8 cellular contexts compared by ENCODE assay signal in genomic region chr6:91081452-91082067, GRCh38.
DNase-seq lines count a peak whose midpoint lies in the region; ATAC-seq lines count a peak whose summit lies in the region.

No MANE protein-coding gene starts in this region.

- no peak overlapping the region for H3K4me3 Mint-ChIP-seq in activated CD8-positive, alpha-beta memory T cell treated with anti-CD3 and anti-CD28 coated beads, Interleukin-2, amount 10 ng/mL, durations not matched to agents 7 days and 5 days

- H2BK15ac ChIP-seq in mesenchymal stem cell (ENCODE audit: low read depth, poor library complexity, severe bottlenecking), result no peak overlapping the region

- 0% methylated on average over 2 of the region's 6 CpGs for WGBS in mesenchymal stem cell

- H3K9me3 Mint-ChIP-seq in activated CD8-positive, alpha-beta memory T cell treated with anti-CD3 and anti-CD28 coated beads, Interleukin-2, amount 10 ng/mL, durations not matched to agents 7 days and 5 days (ENCODE audit: low read depth), result no peaks in the 10 kb centered on the region

- H3K4me1 ChIP-seq in NT2/D1 (ENCODE audit: insufficient read depth, insufficient read length), result no peaks in the 10 kb centered on the region
- H3K4me1 ChIP-seq in mesenchymal stem cell (ENCODE audit: control insufficient read depth, insufficient read depth, low read depth, low read length), result peaks cover 5% of the 10 kb centered on the region

- H3K18ac ChIP-seq in mesenchymal stem cell (ENCODE audit: low read depth in 1 of 2, low read length in 2 of 2), result no peak overlapping the region

- no peak overlapping the region for H3K27ac Mint-ChIP-seq in activated CD8-positive, alpha-beta memory T cell treated with anti-CD3 and anti-CD28 coated beads, Interleukin-2, amount 10 ng/mL, durations not matched to agents 7 days and 5 days

- H4K91ac ChIP-seq in mesenchymal stem cell (ENCODE audit: low read length), result no peak overlapping the region

- H3K9ac ChIP-seq in NT2/D1 (ENCODE audit: insufficient read length, low read depth) (no peak overlapping the region), mesenchymal stem cell (ENCODE audit: low read length) (no peak overlapping the region)

- ATAC-seq in GM19351 (IDR thresholded peaks at IDR 0.05; ENCODE audit: unreplicated experiment), result peak; percentile 66
- no peak for ATAC-seq in HG03457 (IDR thresholded peaks at IDR 0.05; ENCODE audit: unreplicated experiment)
- no peak for ATAC-seq in activated CD8-positive, alpha-beta memory T cell treated with anti-CD3 and anti-CD28 coated beads, Interleukin-2, amount 10 ng/mL, durations not matched to agents 7 days and 5 days

- H2BK120ac ChIP-seq in mesenchymal stem cell (ENCODE audit: low read depth, low read length), result no peak overlapping the region

- H3K36me3 Mint-ChIP-seq in activated CD8-positive, alpha-beta memory T cell treated with anti-CD3 and anti-CD28 coated beads, Interleukin-2, amount 10 ng/mL, durations not matched to agents 7 days and 5 days, result no peaks in the 10 kb centered on the region

- H3K27me3 Mint-ChIP-seq in activated CD8-positive, alpha-beta memory T cell treated with anti-CD3 and anti-CD28 coated beads, Interleukin-2, amount 10 ng/mL, durations not matched to agents 7 days and 5 days, result no peaks in the 10 kb centered on the region

- H3K36me3 ChIP-seq in NT2/D1 (ENCODE audit: insufficient read depth, insufficient read length, low read length), result no peaks in the 10 kb centered on the region
- no peaks in the 10 kb centered on the region for H3K36me3 ChIP-seq in mesenchymal stem cell (ENCODE audit: control insufficient read depth in 1 of 2, insufficient read depth in 2 of 2, low read depth in 1 of 2, low read length in 2 of 2)

- no peak overlapping the region for H3K27ac ChIP-seq in mesenchymal stem cell (ENCODE audit: low read length, poor library complexity, severe bottlenecking)

- no peak overlapping the region for H3K4me2 ChIP-seq in mesenchymal stem cell (ENCODE audit: low read length, poor library complexity, severe bottlenecking)

- no peak overlapping the region for H4K8ac ChIP-seq in mesenchymal stem cell (ENCODE audit: low read length)

- no peaks in the 10 kb centered on the region for H3K4me1 Mint-ChIP-seq in activated CD8-positive, alpha-beta memory T cell treated with anti-CD3 and anti-CD28 coated beads, Interleukin-2, amount 10 ng/mL, durations not matched to agents 7 days and 5 days

- H3K4me3 ChIP-seq in NT2/D1 (ENCODE audit: insufficient read length, low read depth), result no peak overlapping the region
- H3K4me3 ChIP-seq in mesenchymal stem cell (ENCODE audit: insufficient read depth in 1 of 2, low read depth in 1 of 2, low read length in 2 of 2), result no peak overlapping the region

- no peaks in the 10 kb centered on the region for H3K9me3 ChIP-seq in NT2/D1 (ENCODE audit: insufficient read depth, low read length)
- H3K9me3 ChIP-seq in mesenchymal stem cell (ENCODE audit: control insufficient read depth, low read length), result no peaks in the 10 kb centered on the region

- DNase-seq in Caki2 (ENCODE audit: low read depth) (peak; percentile 45), HuH-7 (ENCODE audit: low spot score) (peak; percentile 26), NT2/D1 (ENCODE audit: low read depth, low spot score) (peak; percentile 40), dermis blood vessel endothelial cell (peak; percentile 66), mesenchymal stem cell (peak; percentile 70)
- no peak for DNase-seq in activated CD8-positive, alpha-beta memory T cell treated with anti-CD3 and anti-CD28 coated beads, Interleukin-2, amount 10 ng/mL, durations not matched to agents 7 days and 5 days

- H2BK12ac ChIP-seq in mesenchymal stem cell (ENCODE audit: low read length in 2 of 2), result no peak overlapping the region

- no peak overlapping the region for H3K4ac ChIP-seq in mesenchymal stem cell (ENCODE audit: low read depth in 1 of 2, low read length in 2 of 2)

- H3K14ac ChIP-seq in mesenchymal stem cell (ENCODE audit: low read length in 2 of 2), result no peak overlapping the region

- H2AK5ac ChIP-seq in mesenchymal stem cell (ENCODE audit: low read length, severe bottlenecking), result no peak overlapping the region

- CTCF ChIA-PET in activated CD8-positive, alpha-beta memory T cell treated with anti-CD3 and anti-CD28 coated beads, Interleukin-2, amount 10 ng/mL, durations not matched to agents 7 days and 5 days (lab: Charles Lee), result interaction anchor here (0.7 to 2.0 kb wide), 4 partner anchors 8 to 141 kb away, joined by 3 to 10 read pairs (median 4); no protein-coding TSS in a partner anchor

- in situ Hi-C loops in Caki2 (cut with HindIII; ENCODE audit: low pct_unique_long_range_greater_than_20kb, low sequenced_read_pairs), result no loop called here

- H2AFZ ChIP-seq in mesenchymal stem cell (ENCODE audit: low read depth, low read length), result no peak overlapping the region

- H3K79me1 ChIP-seq in mesenchymal stem cell (replicated peaks; ENCODE audit: low read length, poor library complexity, severe bottlenecking), result no peaks in the 10 kb centered on the region

- H3K23ac ChIP-seq in mesenchymal stem cell (ENCODE audit: low read length in 2 of 2), result no peak overlapping the region

- no peaks in the 10 kb centered on the region for H3K27me3 ChIP-seq in NT2/D1 (ENCODE audit: insufficient read depth, insufficient read length)
- H3K27me3 ChIP-seq in mesenchymal stem cell (ENCODE audit: control insufficient read depth in 1 of 2, insufficient read depth in 1 of 2, low read length in 2 of 2), result peaks cover 0 to 6% of the 10 kb centered on the region in 2 experiments

- no peak overlapping the region for H2BK5ac ChIP-seq in mesenchymal stem cell (ENCODE audit: low read depth, low read length, poor library complexity, severe bottlenecking)
